ENCODE assay signal across 8 cellular contexts in genomic region chr1:31811605-31812004, GRCh38.
DNase-seq lines count a peak whose midpoint lies in the region; ATAC-seq lines count a peak whose summit lies in the region.

No MANE protein-coding gene starts in this region.

- DNase-seq in COR-L47 (lab: John Stamatoyannopoulos, UW): peak; percentile 89
- DNase-seq in NCI-H1694 treated with DMSO at 0.1 percent for 48 hours (lab: John Stamatoyannopoulos, UW): peak; percentile 12
- DNase-seq in anterior cingulate cortex (lab: John Stamatoyannopoulos, UW): peak; percentile 38 to 95 (median 82)
- peak; percentile 95 for DNase-seq in left kidney (ENCODE audit: low read depth, low spot score)
- DNase-seq in cerebellar nuclear complex (lab: John Stamatoyannopoulos, UW): no peak
- no peak for DNase-seq in activated CD4-positive, alpha-beta T cell treated with anti-CD3 and anti-CD28 coated beads for 48 hours
- no peak for DNase-seq in stimulated activated CD4-positive, alpha-beta T cell treated with anti-CD3 and anti-CD28 coated beads, Interleukin-4, amount 100 ng/mL, for 1 hour

- ATAC-seq in HG03045 (IDR thresholded peaks at IDR 0.05; ENCODE audit: unreplicated experiment): no peak

Comparison
In these comparisons a context has a peak if more than half of its experiments do, and no peak if none do; other contexts are left out.
1. DNase-seq: peak in COR-L47 (single experiment), NCI-H1694 treated with DMSO at 0.1 percent for 48 hours (single experiment), anterior cingulate cortex (58 of 58) and left kidney (single experiment); none in cerebellar nuclear complex (0 of 2), activated CD4-positive, alpha-beta T cell treated with anti-CD3 and anti-CD28 coated beads for 48 hours (single experiment) and stimulated activated CD4-positive, alpha-beta T cell treated with anti-CD3 and anti-CD28 coated beads, Interleukin-4, amount 100 ng/mL, for 1 hour (single experiment).